14 cellular contexts compared by ENCODE assay signal in the genomic region with DNA sequence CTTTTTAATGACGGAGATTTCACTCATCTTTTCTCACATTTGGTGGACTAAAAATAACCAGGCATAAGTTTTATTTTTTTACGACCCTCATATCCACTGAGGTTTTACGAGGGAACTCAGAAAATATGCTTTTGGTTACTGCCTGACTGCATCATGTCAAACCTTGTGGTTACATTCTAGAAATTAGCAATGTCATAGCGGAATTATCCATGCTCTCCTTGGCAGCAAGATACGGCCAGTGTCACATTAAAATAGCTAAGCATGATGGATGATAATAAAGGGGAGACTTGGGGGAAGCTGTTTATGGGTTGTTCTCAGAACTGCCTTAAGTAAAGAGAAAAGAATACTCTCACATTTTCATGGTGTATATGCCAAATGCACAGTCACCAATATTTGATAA.
"Had no signal": no experiment of that assay in that cellular context is flagged by ENCODE, and none has a peak within 500 bp of the region (broad histone marks: within the 10 kb centered on the region; RNA-seq: fewer than 3 reads in every experiment).

No MANE protein-coding gene starts in this region.

- H3K36me3 ChIP-seq: esophagus squamous epithelium, right atrium auricular region, sigmoid colon, uterus had no signal

- H3K27me3 ChIP-seq: esophagus squamous epithelium, foreskin keratinocyte, right atrium auricular region, sigmoid colon, uterus had no signal

- DNase-seq: effector memory CD4-positive, alpha-beta T cell; esophagus squamous epithelium; foreskin keratinocyte; left colon; mesendoderm; naive thymus-derived CD4-positive, alpha-beta T cell; posterior cingulate gyrus; sigmoid colon; stimulated activated CD4-positive, alpha-beta T cell treated with anti-CD3 and anti-CD28 coated beads, Interleukin-12 subunit alpha, Interleukin-12 subunit beta, amount 100 ng/mL, for 4 hours; stimulated activated naive CD4-positive, alpha-beta T cell; uterus had no signal

- H3K9me3 ChIP-seq: esophagus squamous epithelium, right atrium auricular region, sigmoid colon, uterus had no signal

- H3K4me1 ChIP-seq: esophagus squamous epithelium, foreskin keratinocyte, right atrium auricular region, uterus had no signal

- H3K4me3 ChIP-seq: esophagus squamous epithelium, right atrium auricular region, sigmoid colon, skin epidermis, uterus had no signal

- H3K27ac ChIP-seq: epithelial cell of prostate, esophagus squamous epithelium, foreskin keratinocyte, right atrium auricular region, sigmoid colon, skin epidermis, uterus had no signal

- ATAC-seq: foreskin keratinocyte; left colon; naive thymus-derived CD4-positive, alpha-beta T cell had no signal
